ENCODE assay signal across 12 cellular contexts in genomic region chr9:4814913-4815312, GRCh38. TPM values are rescaled to one million over a fixed set of nuclear protein-coding genes. Genes with fewer than 3 reads are reported as not detected.
DNase-seq lines count a peak whose midpoint lies in the region; ATAC-seq lines count a peak whose summit lies in the region.
"Had no signal": no experiment of that assay in that cellular context is flagged by ENCODE, and none has a peak within 500 bp of the region (broad histone marks: within the 10 kb centered on the region; RNA-seq: fewer than 3 reads in every experiment).

No MANE protein-coding gene starts in this region.

- H3K9me3 Mint-ChIP-seq in activated T-helper 17 cell treated with anti-CD3 and anti-CD28 coated beads, Interleukin-2, amount 50 U/mL, for 72 hours, result peaks cover 4% of the 10 kb centered on the region
- H3K9me3 Mint-ChIP-seq in activated CD4-positive, alpha-beta T cell treated with anti-CD3 and anti-CD28 coated beads, Interleukin-2, amount 10 ng/mL, durations not matched to agents 7 days and 5 days, result peaks cover 28% of the 10 kb centered on the region

- POLR2A ChIA-PET in activated CD4-positive, alpha-beta T cell treated with anti-CD3 and anti-CD28 coated beads, Interleukin-2, amount 10 ng/mL, durations not matched to agents 7 days and 5 days (lab: Charles Lee), result no interaction called here

- H3K79me2 ChIP-seq in trophoblast cell (ENCODE audit: control insufficient read depth, insufficient read depth, low read length, poor library complexity), result peaks cover 1% of the 10 kb centered on the region

- H4K20me1 ChIP-seq in BLaER1, result peaks cover 70% of the 10 kb centered on the region; the same call in 1 of the 2 replicates

- H3K4me3 Mint-ChIP-seq in activated T-helper 17 cell treated with anti-CD3 and anti-CD28 coated beads, Interleukin-2, amount 50 U/mL, for 72 hours, result peak overlapping the region; percentile 63
- H3K4me3 Mint-ChIP-seq in activated CD4-positive, alpha-beta T cell treated with anti-CD3 and anti-CD28 coated beads, Interleukin-2, amount 10 ng/mL, durations not matched to agents 7 days and 5 days, result no peak overlapping the region
- H3K4me3 Mint-ChIP-seq: nephron had no signal

- H3K9me3 ChIP-seq in BLaER1, result peaks cover 55% of the 10 kb centered on the region
- no peaks in the 10 kb centered on the region for H3K9me3 ChIP-seq in trophoblast cell (ENCODE audit: insufficient read depth, low read depth, low read length)

- no peak overlapping the region for H4K12ac ChIP-seq in trophoblast cell (ENCODE audit: low read depth, low read length)

- no peak overlapping the region for H2BK12ac ChIP-seq in trophoblast cell (ENCODE audit: low read length)

- H4K91ac ChIP-seq in trophoblast cell (ENCODE audit: low read depth, low read length), result no peak overlapping the region

- H3K4me3 ChIP-seq in BLaER1 (no peak overlapping the region), trophoblast cell (ENCODE audit: low read depth, low read length) (no peak overlapping the region)
- H3K4me3 ChIP-seq: thoracic aorta had no signal

- no peaks in the 10 kb centered on the region for H3K36me3 Mint-ChIP-seq in activated T-helper 17 cell treated with anti-CD3 and anti-CD28 coated beads, Interleukin-2, amount 50 U/mL, for 72 hours (ENCODE audit: low read depth)
- H3K36me3 Mint-ChIP-seq in activated CD4-positive, alpha-beta T cell treated with anti-CD3 and anti-CD28 coated beads, Interleukin-2, amount 10 ng/mL, durations not matched to agents 7 days and 5 days (ENCODE audit: low read depth), result peaks cover 36% of the 10 kb centered on the region

- H3K27me3 Mint-ChIP-seq in activated T-helper 17 cell treated with anti-CD3 and anti-CD28 coated beads, Interleukin-2, amount 50 U/mL, for 72 hours, result no peaks in the 10 kb centered on the region
- no peaks in the 10 kb centered on the region for H3K27me3 Mint-ChIP-seq in activated CD4-positive, alpha-beta T cell treated with anti-CD3 and anti-CD28 coated beads, Interleukin-2, amount 10 ng/mL, durations not matched to agents 7 days and 5 days

- H3K4me2 ChIP-seq in BLaER1 (peak overlapping the region; percentile 29), trophoblast cell (ENCODE audit: low read length) (no peak overlapping the region)

- no peak overlapping the region for H3K23ac ChIP-seq in trophoblast cell (ENCODE audit: low read length)

- H2AFZ ChIP-seq in trophoblast cell (ENCODE audit: insufficient read depth, low read length, poor library complexity), result no peak overlapping the region

- H2BK5ac ChIP-seq in trophoblast cell (ENCODE audit: low read depth, low read length, poor library complexity), result no peak overlapping the region

- ATAC-seq in GM19035 (IDR thresholded peaks at IDR 0.05; ENCODE audit: unreplicated experiment) (peak; percentile 52), HG03095 (IDR thresholded peaks at IDR 0.05; ENCODE audit: unreplicated experiment) (peak; percentile 68), GM19023 (IDR thresholded peaks at IDR 0.05; ENCODE audit: unreplicated experiment) (no peak)
- ATAC-seq in activated T-helper 17 cell treated with anti-CD3 and anti-CD28 coated beads, Interleukin-2, amount 50 U/mL, for 72 hours (replicated peaks), result peak; percentile 67

- H3K36me3 ChIP-seq in BLaER1, result 0 out of 2 replicates have a peak, but pooled peaks cover 4% of the 10 kb centered on the region
- H3K36me3 ChIP-seq in trophoblast cell (ENCODE audit: control insufficient read depth in 1 of 2, insufficient read depth in 2 of 2, low read length in 2 of 2), result no peaks in the 10 kb centered on the region
- H3K36me3 ChIP-seq: thoracic aorta had no signal

- no peak for DNase-seq in trophoblast cell
- no peak for DNase-seq in Ammon's horn (ENCODE audit: low spot score)
- DNase-seq in activated CD4-positive, alpha-beta T cell treated with anti-CD3 and anti-CD28 coated beads, Interleukin-2, amount 10 ng/mL, durations not matched to agents 7 days and 5 days, result no peak
- DNase-seq: NCI-H748 treated with DMSO at 0.1 percent for 48 hours; stimulated activated CD4-positive, alpha-beta T cell treated with anti-CD3 and anti-CD28 coated beads, Interleukin-1b, Interleukin-23, amount 100 ng/mL, for 48 hours had no signal

- H3K4me1 ChIP-seq in BLaER1 (peaks cover 17% of the 10 kb centered on the region; the same call in 1 of the 2 replicates), trophoblast cell (ENCODE audit: control insufficient read depth in 1 of 2, insufficient read depth in 2 of 2, low read length in 2 of 2) (no peaks in the 10 kb centered on the region)

- no peak overlapping the region for H2AK5ac ChIP-seq in trophoblast cell (ENCODE audit: low read length)

- no peak overlapping the region for H4K8ac ChIP-seq in trophoblast cell (ENCODE audit: low read depth, low read length)

- H3K9ac ChIP-seq in BLaER1, result no peak overlapping the region
- no peak overlapping the region for H3K9ac ChIP-seq in trophoblast cell (ENCODE audit: low read length)

- no peak overlapping the region for H3K14ac ChIP-seq in trophoblast cell (ENCODE audit: low read length)

- peak overlapping the region; percentile 87 for H3K27ac Mint-ChIP-seq in activated T-helper 17 cell treated with anti-CD3 and anti-CD28 coated beads, Interleukin-2, amount 50 U/mL, for 72 hours
- H3K27ac Mint-ChIP-seq in activated CD4-positive, alpha-beta T cell treated with anti-CD3 and anti-CD28 coated beads, Interleukin-2, amount 10 ng/mL, durations not matched to agents 7 days and 5 days, result no peak overlapping the region
- H3K27ac Mint-ChIP-seq: nephron had no signal

- H3K27me3 ChIP-seq in BLaER1 (no peaks in the 10 kb centered on the region), trophoblast cell (ENCODE audit: insufficient read depth, low read length) (no peaks in the 10 kb centered on the region)

- H3K27ac ChIP-seq in BLaER1 (no peak overlapping the region), trophoblast cell (ENCODE audit: low read depth, low read length) (no peak overlapping the region)
- H3K27ac ChIP-seq: thoracic aorta had no signal

- CTCF ChIA-PET in activated CD4-positive, alpha-beta T cell treated with anti-CD3 and anti-CD28 coated beads, Interleukin-2, amount 10 ng/mL, durations not matched to agents 7 days and 5 days (lab: Charles Lee), result interaction anchor here (0.8 to 1.1 kb wide), 3 partner anchors 8 to 21 kb away, joined by 3 to 5 read pairs (median 3); no protein-coding TSS in a partner anchor

- H3K4ac ChIP-seq in trophoblast cell (ENCODE audit: low read depth, low read length), result no peak overlapping the region

- peaks cover 17% of the 10 kb centered on the region for H3K4me1 Mint-ChIP-seq in activated T-helper 17 cell treated with anti-CD3 and anti-CD28 coated beads, Interleukin-2, amount 50 U/mL, for 72 hours
- peaks cover 29% of the 10 kb centered on the region for H3K4me1 Mint-ChIP-seq in activated CD4-positive, alpha-beta T cell treated with anti-CD3 and anti-CD28 coated beads, Interleukin-2, amount 10 ng/mL, durations not matched to agents 7 days and 5 days
- H3K4me1 Mint-ChIP-seq: nephron had no signal

- H3K18ac ChIP-seq in trophoblast cell (ENCODE audit: low read length), result no peak overlapping the region

- no peaks in the 10 kb centered on the region for H3K79me1 ChIP-seq in trophoblast cell (ENCODE audit: low read length)

- no peak overlapping the region for H2BK120ac ChIP-seq in trophoblast cell (ENCODE audit: insufficient read depth, low read length, poor library complexity)

RNA-seq across cellular contexts. Expression of gene RCL1, which starts 22.2 kb away (rescaled TPM):
- total RNA-seq in activated T-helper 17 cell treated with anti-CD3 and anti-CD28 coated beads, Interleukin-2, amount 50 U/mL, for 72 hours, result 10 to 100 TPM; 18.9 to 38.2 TPM
- polyA plus RNA-seq in trophoblast cell (2013), result 25.3 and 26.8 TPM in 2 replicates
- total RNA-seq in activated CD4-positive, alpha-beta T cell treated with anti-CD3 and anti-CD28 coated beads, Interleukin-2, amount 10 ng/mL, durations not matched to agents 7 days and 5 days, result 10 to 100 TPM; 13.6 to 17.3 TPM
